In genomic region chr9:96493757-96494156, GRCh38 we compare ENCODE assay signal across 17 cellular contexts. TPM values are rescaled to one million over a fixed set of nuclear protein-coding genes. Genes with fewer than 3 reads are reported as not detected.
DNase-seq lines count a peak whose midpoint lies in the region; ATAC-seq and TF ChIP-seq lines count a peak whose summit lies in the region.
"Had no signal": no experiment of that assay in that cellular context is flagged by ENCODE, and none has a peak within 500 bp of the region (broad histone marks: within the 10 kb centered on the region; RNA-seq: fewer than 3 reads in every experiment).

No MANE protein-coding gene starts in this region.

- H3K27ac ChIP-seq in mesodermal cell (ENCODE audit: low read depth, low read length, severe bottlenecking) = peak overlapping the region; percentile 16
- no peak overlapping the region for H3K27ac ChIP-seq in mammary epithelial cell (ENCODE audit: insufficient read depth, low read depth, low read length)
- H3K27ac ChIP-seq: A549, HL-60, KMS-11 had no signal

- H3K4me3 ChIP-seq in mesodermal cell (ENCODE audit: extremely low read depth, insufficient read depth, low read length, poor library complexity, severe bottlenecking) = no peak overlapping the region
- H3K4me3 ChIP-seq in mammary epithelial cell (replicated peaks in 1 of 3; ENCODE audit: insufficient read depth in 1 of 3, low read depth in 2 of 3, low read length in 3 of 3) = no peak overlapping the region
- H3K4me3 ChIP-seq: A549, GM12878 had no signal

- H3K9ac ChIP-seq in mammary epithelial cell (ENCODE audit: insufficient read depth, low read length) = no peak overlapping the region
- H3K9ac ChIP-seq: KMS-11 had no signal

- no peak overlapping the region for H3K4me2 ChIP-seq in mammary epithelial cell (ENCODE audit: insufficient read depth, low read depth, low read length)
- H3K4me2 ChIP-seq: A549, KMS-11 had no signal

- 93 to 94% methylated on average over 11 to 13 of the region's 13 CpGs for WGBS in mesodermal cell (ENCODE audit: insufficient coverage in 2 of 2), 2 experiments
- WGBS in mammary epithelial cell (ENCODE audit: low coverage, missing lambda C conversion rate) = 37% methylated on average over 11 of the region's 13 CpGs

- H3K9me3 Mint-ChIP-seq in stimulated activated naive CD8-positive, alpha-beta T cell treated with anti-CD3 and anti-CD28 coated beads, Interleukin-15, amount 100 ng/mL, for 72 hours = no peaks in the 10 kb centered on the region
- H3K9me3 Mint-ChIP-seq in central memory CD8-positive, alpha-beta T cell = no peaks in the 10 kb centered on the region

- H3K27me3 ChIP-seq in mammary epithelial cell (ENCODE audit: insufficient read depth, low read length) = no peaks in the 10 kb centered on the region

- peaks cover 59% of the 10 kb centered on the region for H3K36me3 ChIP-seq in mesodermal cell (ENCODE audit: control insufficient read depth, insufficient read depth, low read length)
- H3K36me3 ChIP-seq in mammary epithelial cell (ENCODE audit: insufficient read depth, low read length) = peaks cover 2% of the 10 kb centered on the region

- DNase-seq in stimulated activated naive CD8-positive, alpha-beta T cell treated with anti-CD3 and anti-CD28 coated beads, Interleukin-15, amount 100 ng/mL, for 72 hours = no peak
- no peak for DNase-seq in stimulated activated naive CD8-positive, alpha-beta T cell treated with anti-CD3 and anti-CD28 coated beads, Interleukin-15, Interleukin-2, amounts not matched to agents 100 U/mL and 50 U/mL, for 24 hours
- DNase-seq in central memory CD8-positive, alpha-beta T cell (ENCODE audit: low spot score in 2 of 2) = no peak
- no peak for DNase-seq in mammary epithelial cell
- DNase-seq in anterior cingulate cortex (lab: John Stamatoyannopoulos, UW) = no peak
- DNase-seq: Calu3, NCI-H1092 treated with DMSO at 0.1 percent for 48 hours, NCI-H1694, NCI-H446 had no signal

- BruUV-seq in mammary epithelial cell (replicated peaks; lab: Mats Ljungman, UMichigan) = no TSS peak

- intact Hi-C loops in mammary epithelial cell (cut with micrococcal nuclease) = no loop called here

- H3K36me3 Mint-ChIP-seq in central memory CD8-positive, alpha-beta T cell (ENCODE audit: insufficient read depth) = peaks cover 18% of the 10 kb centered on the region
- H3K36me3 Mint-ChIP-seq: CD14-positive monocyte had no signal

- peaks cover 2% of the 10 kb centered on the region for H3K27me3 Mint-ChIP-seq in stimulated activated naive CD8-positive, alpha-beta T cell treated with anti-CD3 and anti-CD28 coated beads, Interleukin-15, amount 100 ng/mL, for 72 hours
- no peaks in the 10 kb centered on the region for H3K27me3 Mint-ChIP-seq in central memory CD8-positive, alpha-beta T cell

- H3K9me3 ChIP-seq in mesodermal cell (ENCODE audit: control insufficient read depth, low read length) (no peaks in the 10 kb centered on the region), mammary epithelial cell (replicated peaks; ENCODE audit: insufficient read depth, low read length) (no peaks in the 10 kb centered on the region)
- H3K9me3 ChIP-seq: A549 had no signal

- CTCF ChIA-PET in mammary epithelial cell (lab: Charles Lee; ENCODE audit: low non-redundant PET) = no interaction called here

- H3K4me1 Mint-ChIP-seq in stimulated activated naive CD8-positive, alpha-beta T cell treated with anti-CD3 and anti-CD28 coated beads, Interleukin-15, amount 100 ng/mL, for 72 hours = peaks cover 7% of the 10 kb centered on the region
- H3K4me1 Mint-ChIP-seq in central memory CD8-positive, alpha-beta T cell = peaks cover 5% of the 10 kb centered on the region
- H3K4me1 Mint-ChIP-seq: CD14-positive monocyte had no signal

- no peaks in the 10 kb centered on the region for H4K20me1 ChIP-seq in mammary epithelial cell (ENCODE audit: insufficient read depth, low read length)

- in situ Hi-C loops in mammary epithelial cell (cut with MboI; ENCODE audit: low sequenced_read_pairs in 2 of 2) = no loop called here

- peak overlapping the region; percentile 22 to 27 for H3K27ac Mint-ChIP-seq in stimulated activated naive CD8-positive, alpha-beta T cell treated with anti-CD3 and anti-CD28 coated beads, Interleukin-15, amount 100 ng/mL, for 72 hours
- H3K27ac Mint-ChIP-seq in central memory CD8-positive, alpha-beta T cell (ENCODE audit: low read depth) = peak overlapping the region; percentile 65

- dilution Hi-C loops in mammary epithelial cell (cut with HindIII; ENCODE audit: low sequenced_read_pairs) = no loop called here

- H2AFZ ChIP-seq in mammary epithelial cell (ENCODE audit: low read depth, low read length) = no peak overlapping the region

- no peak overlapping the region for H3K4me3 Mint-ChIP-seq in stimulated activated naive CD8-positive, alpha-beta T cell treated with anti-CD3 and anti-CD28 coated beads, Interleukin-15, amount 100 ng/mL, for 72 hours
- no peak overlapping the region for H3K4me3 Mint-ChIP-seq in central memory CD8-positive, alpha-beta T cell
- H3K4me3 Mint-ChIP-seq: CD14-positive monocyte had no signal

- no peak for ATAC-seq in stimulated activated naive CD8-positive, alpha-beta T cell treated with anti-CD3 and anti-CD28 coated beads, Interleukin-15, amount 100 ng/mL, for 72 hours
- no peak for ATAC-seq in stimulated activated naive CD8-positive, alpha-beta T cell treated with anti-CD3 and anti-CD28 coated beads, Interleukin-15, Interleukin-2, amounts not matched to agents 100 U/mL and 50 U/mL, for 24 hours
- no peak for ATAC-seq in central memory CD8-positive, alpha-beta T cell (replicated peaks; ENCODE audit: extremely low read depth, poor library complexity, severe bottlenecking)
- no peak for ATAC-seq in activated CD4-positive, CD25-positive, alpha-beta regulatory T cell treated with anti-CD3 and anti-CD28 coated beads, Interleukin-2, amount 50 U/mL, for 24 hours
- ATAC-seq in GM19467 (IDR thresholded peaks at IDR 0.05; ENCODE audit: unreplicated experiment) = no peak
- ATAC-seq: A549, GM12878 had no signal

- no peaks in the 10 kb centered on the region for H3K79me2 ChIP-seq in mammary epithelial cell (ENCODE audit: insufficient read depth, low read length)

- TF ChIP-seq CTCF in mammary epithelial cell (conservative IDR thresholded peaks at IDR 0.05 in 1 of 2, IDR thresholded peaks at IDR 0.05 in 1 of 2; ENCODE audit: extremely low read depth in 1 of 2, insufficient read depth in 1 of 2, low read depth in 1 of 2, low read length in 2 of 2) = no peak

- H3K4me1 ChIP-seq in mesodermal cell (ENCODE audit: control insufficient read depth, insufficient read depth, low read length, poor library complexity, severe bottlenecking) (peaks cover 13% of the 10 kb centered on the region), mammary epithelial cell (ENCODE audit: insufficient read depth, low read length) (peaks cover 7% of the 10 kb centered on the region)
- H3K4me1 ChIP-seq: A549 had no signal

RNA-seq across cellular contexts. Expression of gene HABP4, which starts 43.8 kb away (rescaled TPM):
- 25.9 TPM for polyA plus RNA-seq in mesodermal cell (2013, experiment 1 of 2)
- polyA plus RNA-seq in mesodermal cell (2013, experiment 2 of 2) = 24.1 TPM
- total RNA-seq in mammary epithelial cell = 1 to 10 TPM; 7.7 to 9.6 TPM
- 4.8 TPM for polyA plus RNA-seq in mammary epithelial cell
- polyA minus RNA-seq in mammary epithelial cell = 1.2 TPM
